1 cellular context compared by ENCODE assay signal in the genomic region with DNA sequence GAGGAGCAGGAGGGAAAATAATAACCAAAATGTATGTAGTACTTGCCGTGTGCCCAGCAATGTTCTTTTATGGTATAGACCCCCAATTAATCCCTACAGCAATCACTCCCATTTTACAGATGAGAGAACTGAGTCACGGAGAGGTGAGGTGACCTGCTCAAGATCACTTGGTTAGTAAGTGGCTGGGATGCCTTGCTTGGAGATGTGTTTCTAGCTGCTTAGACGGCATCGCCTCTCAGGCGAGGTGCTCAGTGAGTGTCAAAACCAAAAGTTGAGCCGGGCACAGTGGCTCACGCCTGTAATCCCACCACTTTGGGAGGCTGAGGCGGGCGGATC.
TF ChIP-seq lines count a peak whose summit lies in the region.

No MANE protein-coding gene starts in this region.

TF ChIP-seq in HepG2, 621 proteins besides CTCF, POLR2A, EP300 and RAD21 (continued from another document):
- TF ChIP-seq, protein P1, sequence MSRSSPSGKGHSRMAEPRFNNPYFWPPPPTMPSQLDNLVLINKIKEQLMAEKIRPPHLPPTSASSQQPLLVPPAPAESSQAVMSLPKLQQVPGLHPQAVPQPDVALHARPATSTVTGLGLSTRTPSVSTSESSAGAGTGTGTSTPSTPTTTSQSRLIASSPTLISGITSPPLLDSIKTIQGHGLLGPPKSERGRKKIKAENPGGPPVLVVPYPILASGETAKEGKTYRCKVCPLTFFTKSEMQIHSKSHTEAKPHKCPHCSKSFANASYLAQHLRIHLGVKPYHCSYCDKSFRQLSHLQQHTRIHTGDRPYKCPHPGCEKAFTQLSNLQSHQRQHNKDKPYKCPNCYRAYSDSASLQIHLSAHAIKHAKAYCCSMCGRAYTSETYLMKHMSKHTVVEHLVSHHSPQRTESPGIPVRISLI (CRISPR knock-in tag; IDR thresholded peaks at IDR 0.05; ENCODE audit: borderline replicate concordance) = no peak
- no peak for TF ChIP-seq HOXA9 (CRISPR knock-in tag; IDR thresholded peaks at IDR 0.05; ENCODE audit: borderline replicate concordance)
- no peak for TF ChIP-seq ZMYM2 (CRISPR knock-in tag; IDR thresholded peaks at IDR 0.05)
- TF ChIP-seq ZNF629 (CRISPR knock-in tag; conservative IDR thresholded peaks at IDR 0.05) = peak; percentile 84
- TF ChIP-seq SRSF9 (IDR thresholded peaks at IDR 0.05; ENCODE audit: borderline replicate concordance, insufficient read depth, low read depth, low read length, poor library complexity, severe bottlenecking) = no peak
- no peak for TF ChIP-seq POGZ (CRISPR knock-in tag; IDR thresholded peaks at IDR 0.05)
- no peak for TF ChIP-seq ZNF710 (CRISPR knock-in tag; IDR thresholded peaks at IDR 0.05; ENCODE audit: borderline replicate concordance)
- TF ChIP-seq CBX5 (CRISPR knock-in tag; IDR thresholded peaks at IDR 0.05; ENCODE audit: borderline replicate concordance) = no peak
TF ChIP-seq in HepG2: peak in this region for 2.
